25 cellular contexts compared by ENCODE assay signal in the genomic region with DNA sequence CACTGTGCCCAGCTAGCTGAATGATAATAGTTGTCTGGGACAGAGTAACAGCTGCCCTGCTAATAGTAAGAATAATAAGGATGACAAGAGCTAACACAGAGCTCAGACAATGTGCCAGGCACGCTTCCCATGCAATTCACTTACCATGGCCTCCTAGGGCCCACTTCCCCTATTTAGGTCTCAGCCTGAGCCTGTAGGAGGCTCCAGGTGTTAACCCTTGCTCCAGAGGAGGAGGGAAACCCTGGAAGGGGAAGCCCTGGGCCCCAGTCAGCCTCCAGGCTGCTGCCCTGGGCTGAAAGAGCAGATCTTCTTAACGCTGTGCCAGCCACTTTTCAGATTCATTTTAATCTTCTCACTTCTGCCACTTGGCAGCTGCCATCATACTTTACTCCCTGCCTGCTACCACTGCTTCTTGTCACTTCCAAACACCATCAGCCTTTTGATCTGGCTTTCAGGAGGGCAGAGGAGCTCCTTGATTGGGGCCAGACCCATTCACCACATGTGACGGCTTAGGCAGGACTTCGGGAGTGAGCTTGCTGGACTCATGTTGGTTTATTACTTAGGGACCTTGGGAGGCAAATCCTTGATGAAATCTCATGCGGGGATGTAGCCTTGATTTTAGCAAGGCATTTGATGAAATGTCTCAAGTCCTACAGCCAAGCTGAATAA.
DNase-seq lines count a peak whose midpoint lies in the region; ATAC-seq, FAIRE-seq and TF ChIP-seq lines count a peak whose summit lies in the region.
"Had no signal": no experiment of that assay in that cellular context is flagged by ENCODE, and none has a peak within 500 bp of the region (broad histone marks: within the 10 kb centered on the region; RNA-seq: fewer than 3 reads in every experiment).

No MANE protein-coding gene starts in this region.

- no peaks in the 10 kb centered on the region for H3K9me3 Mint-ChIP-seq in GM23338
- H3K9me3 Mint-ChIP-seq: activated CD4-positive, alpha-beta memory T cell treated with anti-CD3 and anti-CD28 coated beads, Interleukin-2, amount 10 ng/mL, durations not matched to agents 7 days and 5 days; CD8-positive, alpha-beta memory T cell; HFFc6; stimulated activated naive CD8-positive, alpha-beta T cell treated with anti-CD3 and anti-CD28 coated beads, Interleukin-15, amount 100 ng/mL, for 72 hours; T-helper 1 cell treated with Interleukin-12 subunit alpha and Interleukin-12 subunit beta and Interleukin-4 antibody, amounts not matched to agents 30 μg/mL and 1 μg/mL, for 36 hours had no signal

- intact Hi-C loops in A673 (cut with micrococcal nuclease; ENCODE audit: unreplicated experiment) = no loop called here
- intact Hi-C loops in dorsolateral prefrontal cortex (cut with DNase I) = no loop called here

- H2BK120ac ChIP-seq in H1 (replicated peaks; ENCODE audit: low read depth, low read length) = no peak overlapping the region

- H3K4me2 ChIP-seq in GM23338 (0 out of 2 replicates have a peak overlapping the region, but pooled peaks have one; percentile 26), H1 (ENCODE audit: insufficient read depth in 1 of 2, low read depth in 2 of 2, low read length in 2 of 2) (no peak overlapping the region)

- no peak overlapping the region; the same call in 1 of the 2 replicates for H2BK15ac ChIP-seq in H1 (ENCODE audit: low read length)

- H2AFZ ChIP-seq in GM23338 = peak overlapping the region; percentile 98
- H2AFZ ChIP-seq in H1 (ENCODE audit: low read length) = 0 out of 2 replicates have a peak overlapping the region, but pooled peaks have one; percentile 14

- H3K27ac ChIP-seq in A673 (ENCODE audit: low read depth, low read length, poor library complexity, severe bottlenecking) = peak overlapping the region; percentile 31
- H3K27ac ChIP-seq in GM23338 (ENCODE audit: low read depth) = no peak overlapping the region
- H3K27ac ChIP-seq in H1 (ENCODE audit: low read depth, low read length) = no peak overlapping the region
- peak overlapping the region in 3 of 59 donors; percentile 9 to 49 (median 29) for H3K27ac ChIP-seq in dorsolateral prefrontal cortex
- H3K27ac ChIP-seq: adrenal gland, breast epithelium, coronary artery, neutrophil, SJCRH30, tibial nerve, VCaP had no signal

- no peak overlapping the region for H3K4ac ChIP-seq in H1 (replicated peaks; ENCODE audit: insufficient read length, low read depth, low read length)

- no peak overlapping the region for H3K14ac ChIP-seq in H1 (ENCODE audit: insufficient read length)

- no peaks in the 10 kb centered on the region for H3F3A ChIP-seq in GM23338 (replicated peaks; ENCODE audit: low read depth)

- ATAC-seq in GM23338 (peak; percentile 96), GM18517 (IDR thresholded peaks at IDR 0.05; ENCODE audit: unreplicated experiment) (no peak), HG02970 (IDR thresholded peaks at IDR 0.05; ENCODE audit: low FRiP score, unreplicated experiment) (no peak)
- ATAC-seq: PC-3; stimulated activated naive CD8-positive, alpha-beta T cell treated with anti-CD3 and anti-CD28 coated beads, Interleukin-15, amount 100 ng/mL, for 72 hours had no signal

- no peak for TF ChIP-seq EP300 in H1 (IDR thresholded peaks at IDR 0.05; ENCODE audit: borderline replicate concordance in 1 of 2, low read depth in 2 of 2, low read length in 2 of 2)

- no peak overlapping the region for H3K23ac ChIP-seq in H1 (ENCODE audit: insufficient read length)

- TF ChIP-seq CTCF in A673 (conservative IDR thresholded peaks at IDR 0.05; ENCODE audit: low read depth, low read length) = no peak
- no peak; a peak in 1 of 4 replicates for TF ChIP-seq CTCF in GM23338 (conservative IDR thresholded peaks at IDR 0.05; ENCODE audit: low read depth in 2 of 2)
- peak in 2 of 3 experiments; percentile 6 to 24; a peak in 2 of 4 replicates for TF ChIP-seq CTCF in H1 (IDR thresholded peaks at IDR 0.05; ENCODE audit: control extremely low read depth in 1 of 3, insufficient read depth in 1 of 3, low read depth in 1 of 3, low read length in 3 of 3)
- no peak for TF ChIP-seq CTCF in dorsolateral prefrontal cortex (IDR thresholded peaks at IDR 0.05 in 54 of 56, conservative IDR thresholded peaks at IDR 0.05 in 2 of 56; ENCODE audit: low read depth in 1 of 56, partially characterized antibody in 56 of 56)

- H3K9me3 ChIP-seq in A673 (ENCODE audit: low read depth, low read length, poor library complexity, severe bottlenecking) (no peaks in the 10 kb centered on the region), H1 (ENCODE audit: insufficient read depth in 2 of 2, low read depth in 1 of 2, low read length in 1 of 2) (no peaks in the 10 kb centered on the region)
- H3K9me3 ChIP-seq: adrenal gland, breast epithelium, neutrophil, SJCRH30, tibial nerve had no signal

- peak overlapping the region; percentile 73 for H3K18ac ChIP-seq in H1 (ENCODE audit: extremely low read depth, low read length)

- no peak overlapping the region for H2BK20ac ChIP-seq in H1 (ENCODE audit: low read length)

- no peak overlapping the region for H3K56ac ChIP-seq in H1 (replicated peaks; ENCODE audit: insufficient read length, low read depth, low read length)

- H2BK12ac ChIP-seq in H1 (ENCODE audit: low read depth, low read length) = no peak overlapping the region; the same call in 1 of the 2 replicates

- FAIRE-seq in H1 (lab: Jason Lieb, UNC) = peak; percentile 42
- FAIRE-seq: endometrium had no signal

- peaks cover 5% of the 10 kb centered on the region for H3K27me3 Mint-ChIP-seq in GM23338 (ENCODE audit: insufficient read depth, low read depth, poor library complexity)
- H3K27me3 Mint-ChIP-seq: stimulated activated naive CD8-positive, alpha-beta T cell treated with anti-CD3 and anti-CD28 coated beads, Interleukin-15, amount 100 ng/mL, for 72 hours had no signal

- no TSS peak for BruUV-seq in A673 (replicated peaks; lab: Mats Ljungman, UMichigan)

- H3K9ac ChIP-seq in H1 (replicated peaks in 1 of 4; ENCODE audit: extremely low read depth in 1 of 4, low read depth in 3 of 4, low read length in 3 of 4) = no peak overlapping the region

- no peaks in the 10 kb centered on the region for H3K36me3 Mint-ChIP-seq in GM23338 (ENCODE audit: low read depth)

- no peak overlapping the region for H2BK5ac ChIP-seq in H1 (ENCODE audit: low read depth, low read length)

- no peak for TF ChIP-seq POLR2A in H1 (IDR thresholded peaks at IDR 0.05; ENCODE audit: control extremely low read depth in 1 of 2, low read depth in 2 of 2, low read length in 2 of 2)

- H4K91ac ChIP-seq in H1 (replicated peaks; ENCODE audit: insufficient read length, low read length) = no peak overlapping the region

- no peak overlapping the region for H4K5ac ChIP-seq in H1 (ENCODE audit: insufficient read length, low read depth, low read length)

- no peak overlapping the region for H4K8ac ChIP-seq in H1 (ENCODE audit: extremely low read depth, insufficient read depth, low read length)

- H3K4me1 ChIP-seq in A673 (ENCODE audit: insufficient read depth, low read length, poor library complexity, severe bottlenecking) (peaks cover 35% of the 10 kb centered on the region), GM23338 (ENCODE audit: insufficient read depth) (peaks cover 10% of the 10 kb centered on the region), H1 (replicated peaks in 1 of 4; ENCODE audit: control insufficient read depth in 3 of 4, insufficient read depth in 4 of 4, low read length in 3 of 4) (peaks cover 4 to 10% (median 8%) of the 10 kb centered on the region in 4 experiments; a peak in 4 of 7 replicates)
- H3K4me1 ChIP-seq: adrenal gland, breast epithelium, tibial nerve had no signal

- H3K79me1 ChIP-seq in H1 (ENCODE audit: low read depth, low read length) = no peaks in the 10 kb centered on the region

- no peaks in the 10 kb centered on the region for H3K9me2 ChIP-seq in GM23338 (ENCODE audit: insufficient read depth)

- H3K4me1 Mint-ChIP-seq in GM23338 = peaks cover 18% of the 10 kb centered on the region
- H3K4me1 Mint-ChIP-seq: activated CD4-positive, alpha-beta memory T cell treated with anti-CD3 and anti-CD28 coated beads, Interleukin-2, amount 10 ng/mL, durations not matched to agents 7 days and 5 days had no signal

- no peak overlapping the region for H3K27ac Mint-ChIP-seq in GM23338
- H3K27ac Mint-ChIP-seq: activated CD4-positive, alpha-beta memory T cell treated with anti-CD3 and anti-CD28 coated beads, Interleukin-2, amount 10 ng/mL, durations not matched to agents 7 days and 5 days; HFFc6; stimulated activated naive CD8-positive, alpha-beta T cell treated with anti-CD3 and anti-CD28 coated beads, Interleukin-15, amount 100 ng/mL, for 72 hours; T-helper 1 cell treated with Interleukin-12 subunit alpha and Interleukin-12 subunit beta and Interleukin-4 antibody, amounts not matched to agents 30 μg/mL and 1 μg/mL, for 36 hours had no signal

- H4K20me1 ChIP-seq in GM23338 (replicated peaks; ENCODE audit: insufficient read depth) (no peaks in the 10 kb centered on the region), H1 (replicated peaks in 1 of 2; ENCODE audit: control insufficient read depth in 1 of 2, insufficient read depth in 2 of 2, low read length in 2 of 2) (no peaks in the 10 kb centered on the region)

- no peak overlapping the region for H3K4me3 ChIP-seq in A673 (ENCODE audit: low read depth, low read length, poor library complexity, severe bottlenecking)
- no peak overlapping the region for H3K4me3 ChIP-seq in GM23338
- H3K4me3 ChIP-seq in H1 (ENCODE audit: extremely low read depth in 1 of 4, insufficient read depth in 2 of 4, low read depth in 3 of 4, low read length in 4 of 4) = no peak overlapping the region
- H3K4me3 ChIP-seq in dorsolateral prefrontal cortex = no peak overlapping the region
- H3K4me3 ChIP-seq: adrenal gland, breast epithelium, coronary artery, SJCRH30, tibial nerve had no signal

- DNase-seq in A673 (ENCODE audit: low spot score) = peak; percentile 19
- DNase-seq in GM23338 (ENCODE audit: low spot score) = peak; percentile 60
- peak; percentile 70 to 88 for DNase-seq in NCI-H524 (lab: John Stamatoyannopoulos, UW)
- no peak for DNase-seq in H1 (ENCODE audit: low read depth in 1 of 2, low spot score in 2 of 2)
- no peak for DNase-seq in dorsolateral prefrontal cortex
- no peak for DNase-seq in NCI-H748 (lab: John Stamatoyannopoulos, UW; ENCODE audit: unreplicated experiment)
- DNase-seq: activated CD4-positive, alpha-beta memory T cell treated with anti-CD3 and anti-CD28 coated beads, Interleukin-2, amount 10 ng/mL, durations not matched to agents 7 days and 5 days; adrenal gland; CD8-positive, alpha-beta memory T cell; DMS79 treated with DMSO at 0.1 percent for 48 hours; HFFc6; NCI-H187 treated with DMSO at 0.1 percent for 48 hours; PC-3; SJCRH30; stimulated activated CD4-positive, alpha-beta T cell treated with anti-CD3 and anti-CD28 coated beads, Interleukin-4, amount 100 ng/mL, for 4 hours; stimulated activated naive CD8-positive, alpha-beta T cell treated with anti-CD3 and anti-CD28 coated beads, Interleukin-15, amount 100 ng/mL, for 72 hours had no signal

- CTCF ChIA-PET in A673 (lab: Charles Lee) (no interaction called here), H1 (lab: Charles Lee; ENCODE audit: partially characterized antibody) (interaction anchor here (0.9 to 6.0 kb wide), 9 partner anchors 8 to 135 kb away, joined by 3 to 45 read pairs (median 3); partner anchors contain the start of gene PARP1)

- TF ChIP-seq RAD21 in H1 (IDR thresholded peaks at IDR 0.05 in 1 of 2, conservative IDR thresholded peaks at IDR 0.05 in 1 of 2; ENCODE audit: low read depth in 2 of 2, low read length in 2 of 2) = peak; percentile 29 to 33; a peak in 3 of 4 replicates

- H2AK5ac ChIP-seq in H1 (ENCODE audit: low read depth, low read length) = no peak overlapping the region

- no peaks in the 10 kb centered on the region for H3K79me2 ChIP-seq in GM23338 (replicated peaks; ENCODE audit: insufficient read depth)
- H3K79me2 ChIP-seq in H1 (ENCODE audit: control insufficient read depth in 1 of 2, insufficient read depth in 2 of 2, low read length in 2 of 2) = no peaks in the 10 kb centered on the region

- no peaks in the 10 kb centered on the region for H3K27me3 ChIP-seq in A673 (replicated peaks; ENCODE audit: insufficient read depth, low read depth, low read length, poor library complexity)
- no peaks in the 10 kb centered on the region for H3K27me3 ChIP-seq in GM23338 (ENCODE audit: insufficient read depth)
- H3K27me3 ChIP-seq in H1 (replicated peaks in 1 of 4; ENCODE audit: control insufficient read depth in 3 of 4, extremely low read depth in 1 of 4, insufficient read depth in 3 of 4, low read length in 3 of 4) = peaks cover 0 to 4% (median 0%) of the 10 kb centered on the region in 4 experiments; a peak in 1 of 7 replicates
- no peaks in the 10 kb centered on the region for H3K27me3 ChIP-seq in dorsolateral prefrontal cortex
- H3K27me3 ChIP-seq: adrenal gland, breast epithelium, neutrophil, SJCRH30, tibial nerve had no signal

- POLR2A ChIA-PET in A673 (lab: Charles Lee; ENCODE audit: low non-redundant PET) = interaction anchor here (0.6 kb wide), 1 partner anchor 71 kb away, joined by 3 read pairs; no protein-coding TSS in a partner anchor
- POLR2A ChIA-PET in H1 (lab: Charles Lee; ENCODE audit: partially characterized antibody) = interaction anchor here (1.4 to 1.5 kb wide), 2 partner anchors 14 to 21 kb away, joined by 3 to 5 read pairs; no protein-coding TSS in a partner anchor

- no peaks in the 10 kb centered on the region; the same call in 1 of the 2 replicates for H3K23me2 ChIP-seq in H1 (ENCODE audit: low read depth, low read length)

- H3K36me3 ChIP-seq in A673 (ENCODE audit: insufficient read depth, low read length, poor library complexity, severe bottlenecking) = no peaks in the 10 kb centered on the region
- no peaks in the 10 kb centered on the region for H3K36me3 ChIP-seq in GM23338 (ENCODE audit: insufficient read depth)
- no peaks in the 10 kb centered on the region for H3K36me3 ChIP-seq in H1 (ENCODE audit: control insufficient read depth in 2 of 4, insufficient read depth in 4 of 4, low read length in 3 of 4)
- H3K36me3 ChIP-seq: adrenal gland, breast epithelium, neutrophil, SJCRH30, tibial nerve had no signal

- H3K4me3 Mint-ChIP-seq in GM23338 = no peak overlapping the region; the same call in 2 of the 3 replicates
- H3K4me3 Mint-ChIP-seq: activated CD4-positive, alpha-beta memory T cell treated with anti-CD3 and anti-CD28 coated beads, Interleukin-2, amount 10 ng/mL, durations not matched to agents 7 days and 5 days; CD8-positive, alpha-beta memory T cell; HFFc6; stimulated activated naive CD8-positive, alpha-beta T cell treated with anti-CD3 and anti-CD28 coated beads, Interleukin-15, amount 100 ng/mL, for 72 hours; T-helper 1 cell treated with Interleukin-12 subunit alpha and Interleukin-12 subunit beta and Interleukin-4 antibody, amounts not matched to agents 30 μg/mL and 1 μg/mL, for 36 hours had no signal

- 75% methylated on average over 5 of the region's 5 CpGs; no CpG with 5 or more reads in 1 of the 2 experiments for WGBS in H1 (ENCODE audit: extremely low coverage in 1 of 2, insufficient coverage in 1 of 2, insufficient read length in 1 of 2, insufficient replicate concordance in 2 of 2, low coverage in 1 of 2, low lambda C conversion rate in 2 of 2, missing lambda C conversion rate in 1 of 2), 2 experiments

Comparison
In these comparisons a context has a peak if more than half of its experiments do, and no peak if none do; other contexts are left out.
1. DNase-seq: peak in A673 (single experiment), GM23338 (single experiment) and NCI-H524 (2 of 2); none in H1 (0 of 2), dorsolateral prefrontal cortex (0 of 10) and NCI-H748 (single experiment).
2. CTCF ChIP-seq: peak in H1 (2 of 3); none in A673 (single experiment), GM23338 (0 of 2) and dorsolateral prefrontal cortex (0 of 56).